ENCODE assay signal across 9 cellular contexts in genomic region chr5:10601246-10602030, GRCh38. TPM values are rescaled to one million over a fixed set of nuclear protein-coding genes. Genes with fewer than 3 reads are reported as not detected.
DNase-seq lines count a peak whose midpoint lies in the region; ATAC-seq and TF ChIP-seq lines count a peak whose summit lies in the region.
"Had no signal": no experiment of that assay in that cellular context is flagged by ENCODE, and none has a peak within 500 bp of the region (broad histone marks: within the 10 kb centered on the region; RNA-seq: fewer than 3 reads in every experiment).

No MANE protein-coding gene starts in this region.

- DNase-seq in T-helper 2 cell treated with Interferon-gamma antibody and Interleukin-4, amounts not matched to agents 5 μg/mL and 100 μg/mL, for 36 hours (ENCODE audit: low spot score): no peak
- DNase-seq in T-helper 2 cell (no peak), NCI-H1048 (lab: John Stamatoyannopoulos, UW) (peak; percentile 90), SK-N-SH (peak; percentile 88), esophagus muscularis mucosa (ENCODE audit: extremely low spot score) (peak; percentile 94), naive B cell (no peak), 8988T (no peak)

- TF ChIP-seq CTCF in SK-N-SH (IDR thresholded peaks at IDR 0.05) (no peak), esophagus muscularis mucosa (IDR thresholded peaks at IDR 0.05) (no peak)

- H3K4me2 ChIP-seq in SK-N-SH: peak overlapping the region; percentile 70

- peaks cover 28% of the 10 kb centered on the region for H3F3A ChIP-seq in SK-N-SH (replicated peaks; ENCODE audit: insufficient read depth)

- H4K20me1 ChIP-seq in SK-N-SH (ENCODE audit: insufficient read depth): no peaks in the 10 kb centered on the region

- TF ChIP-seq POLR2A in esophagus muscularis mucosa (IDR thresholded peaks at IDR 0.05; ENCODE audit: low read depth): no peak

- peak in 1 of 2 experiments; percentile 69; a peak in 2 of 4 replicates for TF ChIP-seq EP300 in SK-N-SH (IDR thresholded peaks at IDR 0.05; ENCODE audit: borderline replicate concordance in 1 of 2, low read depth in 1 of 2, low read length in 1 of 2)
- TF ChIP-seq EP300 in esophagus muscularis mucosa (IDR thresholded peaks at IDR 0.05): no peak

- H3K9ac ChIP-seq in SK-N-SH: peak overlapping the region; percentile 23; the same call in 1 of the 2 replicates

- WGBS in SK-N-SH (ENCODE audit: low lambda C conversion rate): 12% methylated on average over 18 of the region's 19 CpGs
- 18% methylated on average over 19 of the region's 19 CpGs for WGBS in esophagus muscularis mucosa

- ATAC-seq in HG02571 (IDR thresholded peaks at IDR 0.05; ENCODE audit: unreplicated experiment) (peak; percentile 42), naive B cell (ENCODE audit: low read depth in 2 of 2) (no peak)

- H3K36me3 ChIP-seq in SK-N-SH (replicated peaks in 1 of 2; ENCODE audit: control insufficient read depth in 1 of 2, insufficient read depth in 2 of 2, low read length in 1 of 2) (no peaks in the 10 kb centered on the region), esophagus muscularis mucosa (no peaks in the 10 kb centered on the region)

- H3K9me2 ChIP-seq in SK-N-SH: no peaks in the 10 kb centered on the region

- peak overlapping the region; percentile 45 for H2AFZ ChIP-seq in SK-N-SH (ENCODE audit: low read depth)

- H3K4me3 Mint-ChIP-seq in T-helper 2 cell treated with Interferon-gamma antibody and Interleukin-4, amounts not matched to agents 5 μg/mL and 100 μg/mL, for 36 hours: peak overlapping the region; percentile 38
- H3K4me3 Mint-ChIP-seq in naive B cell: peak overlapping the region in 6 of 8 donors; percentile 23 to 83 (median 54)

- H3K9me3 Mint-ChIP-seq in T-helper 2 cell treated with Interferon-gamma antibody and Interleukin-4, amounts not matched to agents 5 μg/mL and 100 μg/mL, for 36 hours: no peaks in the 10 kb centered on the region
- peaks cover 0 to 5% (median 0%) of the 10 kb centered on the region in 7 donors for H3K9me3 Mint-ChIP-seq in naive B cell

- intact Hi-C loops in esophagus muscularis mucosa (cut with DNase I): no loop called here

- H3K79me2 ChIP-seq in SK-N-SH (ENCODE audit: insufficient read depth): peaks cover 12% of the 10 kb centered on the region; the same call in 1 of the 2 replicates

- H3K27me3 Mint-ChIP-seq in T-helper 2 cell treated with Interferon-gamma antibody and Interleukin-4, amounts not matched to agents 5 μg/mL and 100 μg/mL, for 36 hours (ENCODE audit: low read depth): peaks cover 3% of the 10 kb centered on the region
- H3K27me3 Mint-ChIP-seq in naive B cell: no peaks in the 10 kb centered on the region

- H3K9me3 ChIP-seq in SK-N-SH (no peaks in the 10 kb centered on the region), esophagus muscularis mucosa (no peaks in the 10 kb centered on the region)

- H3K36me3 Mint-ChIP-seq in T-helper 2 cell treated with Interferon-gamma antibody and Interleukin-4, amounts not matched to agents 5 μg/mL and 100 μg/mL, for 36 hours (ENCODE audit: low read depth): peaks cover 4% of the 10 kb centered on the region
- peaks cover 0 to 9% of the 10 kb centered on the region in 2 donors for H3K36me3 Mint-ChIP-seq in naive B cell

- H3K27ac ChIP-seq in SK-N-SH (ENCODE audit: low read depth in 2 of 2, low read length in 1 of 2): peak overlapping the region; percentile 65 to 73
- H3K27ac ChIP-seq in esophagus muscularis mucosa (replicated peaks in 1 of 4): peak overlapping the region; percentile 64 to 73 (median 68)
- H3K27ac ChIP-seq: C4-2B had no signal

- H3K4me3 ChIP-seq in SK-N-SH (ENCODE audit: low read depth in 2 of 2, low read length in 1 of 2) (peak overlapping the region; percentile 15 to 46), esophagus muscularis mucosa (peak overlapping the region in 2 of 4 donors; percentile 1 to 13)

- CTCF ChIA-PET in SK-N-SH (lab: Yijun Ruan, JAX): interaction anchor here (0.8 to 1.6 kb wide), 4 partner anchors 26 to 317 kb away, joined by 3 to 6 read pairs (median 4); no protein-coding TSS in a partner anchor

- H3K27me3 ChIP-seq in SK-N-SH (ENCODE audit: insufficient read depth): no peaks in the 10 kb centered on the region
- H3K27me3 ChIP-seq in esophagus muscularis mucosa: no peaks in the 10 kb centered on the region

- peaks cover 39% of the 10 kb centered on the region for H3K4me1 Mint-ChIP-seq in T-helper 2 cell treated with Interferon-gamma antibody and Interleukin-4, amounts not matched to agents 5 μg/mL and 100 μg/mL, for 36 hours (ENCODE audit: low read depth)
- H3K4me1 Mint-ChIP-seq in naive B cell: peaks cover 20 to 45% (median 40%) of the 10 kb centered on the region in 3 donors

- H3K4me1 ChIP-seq in SK-N-SH (ENCODE audit: control insufficient read depth in 1 of 2, insufficient read depth in 2 of 2, low read depth in 1 of 2, low read length in 1 of 2) (peaks cover 12 to 15% of the 10 kb centered on the region in 2 experiments; a peak in 3 of 4 replicates), esophagus muscularis mucosa (peaks cover 16 to 22% (median 16%) of the 10 kb centered on the region in 4 donors)

- TF ChIP-seq RAD21 in SK-N-SH (IDR thresholded peaks at IDR 0.05; ENCODE audit: low read length): no peak

- POLR2A ChIA-PET in SK-N-SH (lab: Yijun Ruan, JAX): interaction anchor here (0.6 kb wide), 1 partner anchor 323 kb away, joined by 3 read pairs; no protein-coding TSS in a partner anchor

- peak overlapping the region; percentile 62 for H3K27ac Mint-ChIP-seq in T-helper 2 cell treated with Interferon-gamma antibody and Interleukin-4, amounts not matched to agents 5 μg/mL and 100 μg/mL, for 36 hours
- H3K27ac Mint-ChIP-seq in naive B cell: peak overlapping the region in 4 of 6 donors; percentile 70 to 94 (median 84)

TF ChIP-seq in SK-N-SH, 30 proteins besides CTCF, POLR2A, EP300 and RAD21 (continues in another document):
- TF ChIP-seq RFX5 (IDR thresholded peaks at IDR 0.05; ENCODE audit: low read length) (no peak), MEF2A (IDR thresholded peaks at IDR 0.05; ENCODE audit: borderline replicate concordance, low read depth) (no peak), SMC3 (IDR thresholded peaks at IDR 0.05; ENCODE audit: low read depth, low read length) (0 out of 2 replicates have a peak, but pooled peaks have one; percentile 5), RCOR1 (IDR thresholded peaks at IDR 0.05; ENCODE audit: low read length) (no peak; the same call in none of the 2 replicates), POLR2AphosphoS5 (IDR thresholded peaks at IDR 0.05; ENCODE audit: low read depth, low read length) (peak; percentile 52; the same call in 1 of the 2 replicates), FOXJ3 (CRISPR knock-in tag; IDR thresholded peaks at IDR 0.05) (peak; percentile 99), TAF1 (IDR thresholded peaks at IDR 0.05; ENCODE audit: borderline replicate concordance, low read depth, low read length) (no peak; the same call in 1 of the 2 replicates), ZBTB33 (IDR thresholded peaks at IDR 0.05; ENCODE audit: borderline replicate concordance, low read depth) (no peak), MXI1 (IDR thresholded peaks at IDR 0.05; ENCODE audit: low read depth, low read length) (peak; percentile 75), PBX3 (IDR thresholded peaks at IDR 0.05) (no peak), ELF1 (IDR thresholded peaks at IDR 0.05) (no peak), GABPA (IDR thresholded peaks at IDR 0.05; ENCODE audit: low read depth) (no peak), GATA2 (CRISPR knock-in tag; IDR thresholded peaks at IDR 0.05) (no peak), FOSL2 (IDR thresholded peaks at IDR 0.05; ENCODE audit: borderline replicate concordance, low read depth) (no peak), NFIC (IDR thresholded peaks at IDR 0.05; ENCODE audit: borderline replicate concordance) (peak; percentile 100), JUND (IDR thresholded peaks at IDR 0.05) (no peak), USF2 (IDR thresholded peaks at IDR 0.05; ENCODE audit: borderline replicate concordance, low read depth, low read length) (no peak), CHD2 (IDR thresholded peaks at IDR 0.05; ENCODE audit: low read length, partially characterized antibody) (peak; percentile 72)

RNA-seq across cellular contexts. Expression of gene ANKRD33B, which starts 37.6 kb away (rescaled TPM):
- polyA plus RNA-seq in SK-N-SH (2012; rRNA removed) (1.8 and 1.9 TPM in 2 replicates), naive B cell (ENCODE audit: low read depth in 6 of 6) (1 to 10 TPM; 1.3 to 2.7 (median 1.9) TPM)
- 1.2 and 1.7 TPM in 2 replicates for polyA plus RNA-seq in SK-N-SH (2012; cell fraction: cytosol; rRNA removed)
- 4.3 and 7.0 TPM in 2 replicates for polyA plus RNA-seq in SK-N-SH (2012; cell fraction: nucleus; rRNA removed)
- total RNA-seq in esophagus muscularis mucosa: 1 to 10 TPM; 4.6 to 8.2 (median 6.7) TPM

Comparison
In these comparisons a context has a peak if more than half of its experiments do, and no peak if none do; other contexts are left out.
1. DNase-seq: peak in NCI-H1048 (single experiment), SK-N-SH (single experiment) and esophagus muscularis mucosa (single experiment); none in T-helper 2 cell treated with Interferon-gamma antibody and Interleukin-4, amounts not matched to agents 5 μg/mL and 100 μg/mL, for 36 hours (single experiment), T-helper 2 cell (0 of 5), naive B cell (single experiment) and 8988T (single experiment).